ENCODE assay signal across 8 cellular contexts in the genomic region with DNA sequence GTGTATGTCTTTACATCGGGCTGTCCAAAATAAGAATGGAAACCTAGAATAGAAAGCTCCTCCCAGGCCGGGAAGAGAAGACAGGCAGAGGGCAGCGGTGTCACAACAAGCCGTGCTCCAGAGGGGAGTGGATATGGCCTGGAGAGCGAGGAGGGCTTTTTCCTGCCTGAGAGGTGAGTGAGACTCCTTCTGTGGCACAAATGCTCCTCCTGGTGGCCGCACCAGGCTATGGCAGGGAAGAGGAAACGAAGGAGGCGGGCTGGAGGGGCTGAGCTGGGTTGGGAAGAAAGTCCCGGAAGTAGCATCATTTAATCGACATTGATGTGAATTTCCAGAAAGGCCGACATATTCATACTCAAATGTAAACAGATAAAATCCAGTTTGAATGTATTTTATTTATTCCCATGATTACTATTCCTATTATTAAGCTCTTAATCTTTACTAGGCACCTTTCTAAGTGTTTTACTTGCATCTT. TPM values are rescaled to one million over a fixed set of nuclear protein-coding genes. Genes with fewer than 3 reads are reported as not detected.
DNase-seq lines count a peak whose midpoint lies in the region; ATAC-seq and TF ChIP-seq lines count a peak whose summit lies in the region.

No MANE protein-coding gene starts in this region.

- peaks cover 19% of the 10 kb centered on the region for H3K4me1 Mint-ChIP-seq in activated CD4-positive, alpha-beta T cell treated with anti-CD3 and anti-CD28 coated beads, Interleukin-2, amount 10 ng/mL, durations not matched to agents 24 days and 14 days

- no peaks in the 10 kb centered on the region for H3K36me3 ChIP-seq in BLaER1
- no peaks in the 10 kb centered on the region for H3K36me3 ChIP-seq in liver (ENCODE audit: control insufficient read depth in 4 of 4, insufficient read depth in 3 of 4, low read depth in 1 of 4, low read length in 3 of 4)

- 0 out of 2 replicates have a peak overlapping the region, but pooled peaks have one; percentile 6 for H3K4me2 ChIP-seq in BLaER1

- no peaks in the 10 kb centered on the region for H4K20me1 ChIP-seq in BLaER1

- no peak overlapping the region for H3K27ac Mint-ChIP-seq in activated CD4-positive, alpha-beta T cell treated with anti-CD3 and anti-CD28 coated beads, Interleukin-2, amount 10 ng/mL, durations not matched to agents 24 days and 14 days

- H3K36me3 Mint-ChIP-seq in activated CD4-positive, alpha-beta T cell treated with anti-CD3 and anti-CD28 coated beads, Interleukin-2, amount 10 ng/mL, durations not matched to agents 24 days and 14 days (ENCODE audit: low read depth): no peaks in the 10 kb centered on the region

- H3K27ac ChIP-seq in BLaER1 (no peak overlapping the region), liver (ENCODE audit: low read depth in 1 of 2, low read length in 2 of 2) (no peak overlapping the region)

- ATAC-seq in HG02973 (IDR thresholded peaks at IDR 0.05; ENCODE audit: unreplicated experiment) (peak; percentile 50), HG02870 (IDR thresholded peaks at IDR 0.05; ENCODE audit: unreplicated experiment) (no peak)

- H3K27me3 Mint-ChIP-seq in activated CD4-positive, alpha-beta T cell treated with anti-CD3 and anti-CD28 coated beads, Interleukin-2, amount 10 ng/mL, durations not matched to agents 24 days and 14 days: peaks cover 64% of the 10 kb centered on the region

- no peak overlapping the region for H3K9ac ChIP-seq in BLaER1
- H3K9ac ChIP-seq in liver (ENCODE audit: low read depth in 1 of 2, low read length in 2 of 2): no peak overlapping the region

- DNase-seq in NCI-H526 (lab: John Stamatoyannopoulos, UW) (peak; percentile 96 to 99), choroid plexus epithelial cell (ENCODE audit: low read depth) (peak; percentile 83)
- DNase-seq in activated CD4-positive, alpha-beta T cell treated with anti-CD3 and anti-CD28 coated beads, Interleukin-2, amount 10 ng/mL, durations not matched to agents 24 days and 14 days: peak; percentile 94
- peak; percentile 66 to 82 (median 71) for DNase-seq in stimulated activated CD4-positive, alpha-beta T cell treated with anti-CD3 and anti-CD28 coated beads, TNF-alpha, amount 100 ng/mL, for 24 hours (ENCODE audit: low read depth in 3 of 3)

- peaks cover 36% of the 10 kb centered on the region for H3K27me3 ChIP-seq in BLaER1
- H3K27me3 ChIP-seq in liver (ENCODE audit: control insufficient read depth in 4 of 4, insufficient read depth in 4 of 4, low read length in 3 of 4): peaks cover 0 to 10% (median 3%) of the 10 kb centered on the region in 4 donors

- H3K4me3 ChIP-seq in BLaER1: no peak overlapping the region
- no peak overlapping the region for H3K4me3 ChIP-seq in choroid plexus epithelial cell (ENCODE audit: low read depth, low read length)
- H3K4me3 ChIP-seq in liver (ENCODE audit: low read depth in 1 of 3, low read length in 3 of 3): no peak overlapping the region

- peak; percentile 95 to 99 for TF ChIP-seq RAD21 in liver (IDR thresholded peaks at IDR 0.05)

- 2% methylated on average over 11 of the region's 11 CpGs for WGBS in liver

- no peaks in the 10 kb centered on the region for H3K9me3 ChIP-seq in BLaER1
- no peaks in the 10 kb centered on the region for H3K9me3 ChIP-seq in liver (ENCODE audit: control insufficient read depth in 4 of 4, low read length in 3 of 4)

- intact Hi-C loops in activated CD4-positive, alpha-beta T cell treated with anti-CD3 and anti-CD28 coated beads, Interleukin-2, amount 10 ng/mL, durations not matched to agents 24 days and 14 days (cut with micrococcal nuclease): loop anchor here (2.0 kb wide), 1 partner anchor 163 kb away; no protein-coding TSS in a partner anchor

- TF ChIP-seq CTCF in choroid plexus epithelial cell (conservative IDR thresholded peaks at IDR 0.05; ENCODE audit: low read depth, low read length) (peak; percentile 98), liver (IDR thresholded peaks at IDR 0.05; ENCODE audit: low read depth, low read length, missing input control) (peak; percentile 97)

- no peak overlapping the region for H3K4me3 Mint-ChIP-seq in activated CD4-positive, alpha-beta T cell treated with anti-CD3 and anti-CD28 coated beads, Interleukin-2, amount 10 ng/mL, durations not matched to agents 24 days and 14 days

- H3K9me3 Mint-ChIP-seq in activated CD4-positive, alpha-beta T cell treated with anti-CD3 and anti-CD28 coated beads, Interleukin-2, amount 10 ng/mL, durations not matched to agents 24 days and 14 days: no peaks in the 10 kb centered on the region

- H3K4me1 ChIP-seq in BLaER1 (no peaks in the 10 kb centered on the region), liver (ENCODE audit: control insufficient read depth in 4 of 4, insufficient read depth in 4 of 4, low read length in 3 of 4) (peaks cover 0 to 7% (median under 1%) of the 10 kb centered on the region in 4 donors)

TF ChIP-seq in liver, 16 proteins besides CTCF, POLR2A, EP300 and RAD21:
- TF ChIP-seq RXRA (IDR thresholded peaks at IDR 0.05): peak in 1 of 2 donors; percentile 50
- no peak for TF ChIP-seq YY1 (IDR thresholded peaks at IDR 0.05)
- TF ChIP-seq HNF4A (conservative IDR thresholded peaks at IDR 0.05): peak in 1 of 2 donors; percentile 23
- TF ChIP-seq EGR1 (IDR thresholded peaks at IDR 0.05; ENCODE audit: low read depth in 2 of 2): no peak

RNA-seq across cellular contexts. Expression of a gene that starts 54.7 kb away (rescaled TPM):
- total RNA-seq in activated CD4-positive, alpha-beta T cell treated with anti-CD3 and anti-CD28 coated beads, Interleukin-2, amount 10 ng/mL, durations not matched to agents 24 days and 14 days: 29.7 and 29.8 TPM in 2 replicates
- 1 to 10 TPM; 5.2 to 5.7 TPM for total RNA-seq in liver
- 1 to 10 TPM; 3.4 to 7.6 TPM for polyA plus RNA-seq in liver
